1 cellular context compared by ENCODE assay signal in the genomic region with DNA sequence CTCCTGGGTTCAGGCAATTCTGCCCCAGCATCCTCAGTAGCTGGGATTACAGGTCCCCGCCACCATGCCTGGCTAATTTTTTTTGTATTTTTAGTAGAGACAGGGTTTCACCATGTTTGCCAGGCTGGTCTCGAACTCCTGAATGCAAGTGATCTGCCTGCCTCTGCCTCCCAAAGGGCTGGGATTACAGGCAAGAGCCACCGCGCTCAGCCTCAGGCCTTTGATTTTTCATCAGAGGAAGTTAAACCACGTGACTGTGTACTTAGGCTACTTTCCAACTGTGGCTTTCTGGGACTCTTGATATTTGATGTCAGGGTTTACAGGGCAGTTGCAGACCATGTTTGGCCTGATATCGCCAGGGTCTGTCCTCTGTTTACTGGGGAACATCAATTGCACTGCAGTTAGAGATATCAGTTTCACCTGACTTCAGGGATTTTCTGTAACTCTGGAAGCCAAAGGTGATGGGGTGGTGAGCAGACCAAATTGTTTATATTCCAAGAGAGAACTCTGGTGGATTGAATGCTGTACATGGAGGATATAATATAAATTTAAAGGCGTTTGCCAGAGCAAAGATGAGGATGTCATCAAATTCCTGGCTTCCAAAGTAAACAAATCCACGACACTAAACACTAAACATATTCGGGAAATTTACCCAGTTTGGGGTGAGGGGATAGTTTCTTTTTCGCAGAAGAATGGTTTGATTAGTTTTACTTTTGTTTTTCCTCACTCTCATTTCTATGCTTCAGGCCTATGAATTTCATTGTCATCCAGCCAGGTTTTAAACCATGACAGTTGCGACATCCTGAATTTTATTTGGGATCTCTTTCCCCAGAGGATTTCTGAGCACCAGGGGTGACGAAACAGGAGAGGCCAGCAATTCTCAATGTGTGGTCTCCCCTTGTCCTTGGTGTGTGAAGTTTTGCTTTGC.
TF ChIP-seq lines count a peak whose summit lies in the region.

No MANE protein-coding gene starts in this region.

TF ChIP-seq in HepG2, 621 proteins besides CTCF, POLR2A, EP300 and RAD21 (continued from another document and continues in another):
- TF ChIP-seq, protein P1, sequence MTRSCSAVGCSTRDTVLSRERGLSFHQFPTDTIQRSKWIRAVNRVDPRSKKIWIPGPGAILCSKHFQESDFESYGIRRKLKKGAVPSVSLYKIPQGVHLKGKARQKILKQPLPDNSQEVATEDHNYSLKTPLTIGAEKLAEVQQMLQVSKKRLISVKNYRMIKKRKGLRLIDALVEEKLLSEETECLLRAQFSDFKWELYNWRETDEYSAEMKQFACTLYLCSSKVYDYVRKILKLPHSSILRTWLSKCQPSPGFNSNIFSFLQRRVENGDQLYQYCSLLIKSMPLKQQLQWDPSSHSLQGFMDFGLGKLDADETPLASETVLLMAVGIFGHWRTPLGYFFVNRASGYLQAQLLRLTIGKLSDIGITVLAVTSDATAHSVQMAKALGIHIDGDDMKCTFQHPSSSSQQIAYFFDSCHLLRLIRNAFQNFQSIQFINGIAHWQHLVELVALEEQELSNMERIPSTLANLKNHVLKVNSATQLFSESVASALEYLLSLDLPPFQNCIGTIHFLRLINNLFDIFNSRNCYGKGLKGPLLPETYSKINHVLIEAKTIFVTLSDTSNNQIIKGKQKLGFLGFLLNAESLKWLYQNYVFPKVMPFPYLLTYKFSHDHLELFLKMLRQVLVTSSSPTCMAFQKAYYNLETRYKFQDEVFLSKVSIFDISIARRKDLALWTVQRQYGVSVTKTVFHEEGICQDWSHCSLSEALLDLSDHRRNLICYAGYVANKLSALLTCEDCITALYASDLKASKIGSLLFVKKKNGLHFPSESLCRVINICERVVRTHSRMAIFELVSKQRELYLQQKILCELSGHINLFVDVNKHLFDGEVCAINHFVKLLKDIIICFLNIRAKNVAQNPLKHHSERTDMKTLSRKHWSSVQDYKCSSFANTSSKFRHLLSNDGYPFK (CRISPR knock-in tag; IDR thresholded peaks at IDR 0.05; ENCODE audit: borderline replicate concordance): peak; percentile 63; the same call in 1 of the 2 replicates
- TF ChIP-seq ZNF768 (CRISPR knock-in tag; IDR thresholded peaks at IDR 0.05) (no peak), NCOA2 (CRISPR knock-in tag; IDR thresholded peaks at IDR 0.05) (peak; percentile 68), ZNF121 (CRISPR knock-in tag; IDR thresholded peaks at IDR 0.05) (peak; percentile 49; the same call in 1 of the 2 replicates), ZNF3 (CRISPR knock-in tag; IDR thresholded peaks at IDR 0.05) (no peak), TCF7 (IDR thresholded peaks at IDR 0.05; ENCODE audit: low read depth) (peak; percentile 82), DR1 (CRISPR knock-in tag; IDR thresholded peaks at IDR 0.05) (no peak), CCAR2 (optimal IDR thresholded peaks at IDR 0.05; ENCODE audit: low read depth, low read length) (no peak), U2AF1 (optimal IDR thresholded peaks at IDR 0.05; ENCODE audit: low read depth, low read length) (no peak), STAT5B (CRISPR knock-in tag; IDR thresholded peaks at IDR 0.05) (no peak), SAP130 (CRISPR knock-in tag; IDR thresholded peaks at IDR 0.05; ENCODE audit: low read depth) (peak; percentile 94), POLR2G (IDR thresholded peaks at IDR 0.05; ENCODE audit: low read depth, low read length) (peak; percentile 45; the same call in 1 of the 2 replicates), ZIK1 (CRISPR knock-in tag; IDR thresholded peaks at IDR 0.05; ENCODE audit: borderline replicate concordance, low read depth) (0 out of 2 replicates have a peak, but pooled peaks have one; percentile 34), GABPA (IDR thresholded peaks at IDR 0.05; ENCODE audit: low read depth, low read length) (no peak), GABPA (CRISPR knock-in tag; IDR thresholded peaks at IDR 0.05; ENCODE audit: low read depth) (peak; percentile 73), ZNF839 (CRISPR knock-in tag; IDR thresholded peaks at IDR 0.05; ENCODE audit: borderline replicate concordance) (no peak), ZNF549 (CRISPR knock-in tag; IDR thresholded peaks at IDR 0.05) (no peak), ZNF317 (CRISPR knock-in tag; IDR thresholded peaks at IDR 0.05) (peak; percentile 64), KLF13 (CRISPR knock-in tag; IDR thresholded peaks at IDR 0.05) (no peak), NR2F6 (IDR thresholded peaks at IDR 0.05) (peak; percentile 58), NR2F6 (CRISPR knock-in tag; IDR thresholded peaks at IDR 0.05) (peak; percentile 75; the same call in 1 of the 2 replicates), ZNF468 (CRISPR knock-in tag; IDR thresholded peaks at IDR 0.05) (no peak), CREB1 (IDR thresholded peaks at IDR 0.05) (peak; percentile 28; the same call in 1 of the 2 replicates), CREB1 (CRISPR knock-in tag; IDR thresholded peaks at IDR 0.05) (no peak), ZNF776 (CRISPR knock-in tag; IDR thresholded peaks at IDR 0.05) (no peak), ZNF383 (CRISPR knock-in tag; IDR thresholded peaks at IDR 0.05; ENCODE audit: borderline replicate concordance) (no peak), ZNF773 (CRISPR knock-in tag; IDR thresholded peaks at IDR 0.05; ENCODE audit: borderline replicate concordance) (no peak), ZNF34 (CRISPR knock-in tag; IDR thresholded peaks at IDR 0.05; ENCODE audit: borderline replicate concordance) (no peak), ZNF512B (CRISPR knock-in tag; IDR thresholded peaks at IDR 0.05; ENCODE audit: borderline replicate concordance) (no peak), ZNF644 (CRISPR knock-in tag; IDR thresholded peaks at IDR 0.05; ENCODE audit: low read depth) (peak; percentile 85), PRPF4 (IDR thresholded peaks at IDR 0.05; ENCODE audit: low read depth, low read length, poor library complexity, severe bottlenecking) (peak; percentile 38), SKI (IDR thresholded peaks at IDR 0.05; ENCODE audit: partially characterized antibody) (peak; percentile 70), ZNF264 (CRISPR knock-in tag; IDR thresholded peaks at IDR 0.05) (peak; percentile 80; the same call in 1 of the 2 replicates)
- TF ChIP-seq, protein P2, sequence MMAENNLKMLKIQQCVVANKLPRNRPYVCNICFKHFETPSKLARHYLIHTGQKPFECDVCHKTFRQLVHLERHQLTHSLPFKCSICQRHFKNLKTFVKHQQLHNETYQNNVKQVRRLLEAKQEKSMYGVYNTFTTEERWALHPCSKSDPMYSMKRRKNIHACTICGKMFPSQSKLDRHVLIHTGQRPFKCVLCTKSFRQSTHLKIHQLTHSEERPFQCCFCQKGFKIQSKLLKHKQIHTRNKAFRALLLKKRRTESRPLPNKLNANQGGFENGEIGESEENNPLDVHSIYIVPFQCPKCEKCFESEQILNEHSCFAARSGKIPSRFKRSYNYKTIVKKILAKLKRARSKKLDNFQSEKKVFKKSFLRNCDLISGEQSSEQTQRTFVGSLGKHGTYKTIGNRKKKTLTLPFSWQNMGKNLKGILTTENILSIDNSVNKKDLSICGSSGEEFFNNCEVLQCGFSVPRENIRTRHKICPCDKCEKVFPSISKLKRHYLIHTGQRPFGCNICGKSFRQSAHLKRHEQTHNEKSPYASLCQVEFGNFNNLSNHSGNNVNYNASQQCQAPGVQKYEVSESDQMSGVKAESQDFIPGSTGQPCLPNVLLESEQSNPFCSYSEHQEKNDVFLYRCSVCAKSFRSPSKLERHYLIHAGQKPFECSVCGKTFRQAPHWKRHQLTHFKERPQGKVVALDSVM (CRISPR knock-in tag; IDR thresholded peaks at IDR 0.05): peak; percentile 66
- TF ChIP-seq, protein P3, sequence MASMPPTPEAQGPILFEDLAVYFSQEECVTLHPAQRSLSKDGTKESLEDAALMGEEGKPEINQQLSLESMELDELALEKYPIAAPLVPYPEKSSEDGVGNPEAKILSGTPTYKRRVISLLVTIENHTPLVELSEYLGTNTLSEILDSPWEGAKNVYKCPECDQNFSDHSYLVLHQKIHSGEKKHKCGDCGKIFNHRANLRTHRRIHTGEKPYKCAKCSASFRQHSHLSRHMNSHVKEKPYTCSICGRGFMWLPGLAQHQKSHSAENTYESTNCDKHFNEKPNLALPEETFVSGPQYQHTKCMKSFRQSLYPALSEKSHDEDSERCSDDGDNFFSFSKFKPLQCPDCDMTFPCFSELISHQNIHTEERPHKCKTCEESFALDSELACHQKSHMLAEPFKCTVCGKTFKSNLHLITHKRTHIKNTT (CRISPR knock-in tag; IDR thresholded peaks at IDR 0.05): no peak
- TF ChIP-seq, protein P4, sequence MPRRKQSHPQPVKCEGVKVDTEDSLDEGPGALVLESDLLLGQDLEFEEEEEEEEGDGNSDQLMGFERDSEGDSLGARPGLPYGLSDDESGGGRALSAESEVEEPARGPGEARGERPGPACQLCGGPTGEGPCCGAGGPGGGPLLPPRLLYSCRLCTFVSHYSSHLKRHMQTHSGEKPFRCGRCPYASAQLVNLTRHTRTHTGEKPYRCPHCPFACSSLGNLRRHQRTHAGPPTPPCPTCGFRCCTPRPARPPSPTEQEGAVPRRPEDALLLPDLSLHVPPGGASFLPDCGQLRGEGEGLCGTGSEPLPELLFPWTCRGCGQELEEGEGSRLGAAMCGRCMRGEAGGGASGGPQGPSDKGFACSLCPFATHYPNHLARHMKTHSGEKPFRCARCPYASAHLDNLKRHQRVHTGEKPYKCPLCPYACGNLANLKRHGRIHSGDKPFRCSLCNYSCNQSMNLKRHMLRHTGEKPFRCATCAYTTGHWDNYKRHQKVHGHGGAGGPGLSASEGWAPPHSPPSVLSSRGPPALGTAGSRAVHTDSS (CRISPR knock-in tag; conservative IDR thresholded peaks at IDR 0.05): no peak
- TF ChIP-seq, protein P5, sequence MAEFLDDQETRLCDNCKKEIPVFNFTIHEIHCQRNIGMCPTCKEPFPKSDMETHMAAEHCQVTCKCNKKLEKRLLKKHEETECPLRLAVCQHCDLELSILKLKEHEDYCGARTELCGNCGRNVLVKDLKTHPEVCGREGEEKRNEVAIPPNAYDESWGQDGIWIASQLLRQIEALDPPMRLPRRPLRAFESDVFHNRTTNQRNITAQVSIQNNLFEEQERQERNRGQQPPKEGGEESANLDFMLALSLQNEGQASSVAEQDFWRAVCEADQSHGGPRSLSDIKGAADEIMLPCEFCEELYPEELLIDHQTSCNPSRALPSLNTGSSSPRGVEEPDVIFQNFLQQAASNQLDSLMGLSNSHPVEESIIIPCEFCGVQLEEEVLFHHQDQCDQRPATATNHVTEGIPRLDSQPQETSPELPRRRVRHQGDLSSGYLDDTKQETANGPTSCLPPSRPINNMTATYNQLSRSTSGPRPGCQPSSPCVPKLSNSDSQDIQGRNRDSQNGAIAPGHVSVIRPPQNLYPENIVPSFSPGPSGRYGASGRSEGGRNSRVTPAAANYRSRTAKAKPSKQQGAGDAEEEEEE (CRISPR knock-in tag; IDR thresholded peaks at IDR 0.05; ENCODE audit: borderline replicate concordance): peak; percentile 60; the same call in 1 of the 2 replicates
- TF ChIP-seq, protein P6, sequence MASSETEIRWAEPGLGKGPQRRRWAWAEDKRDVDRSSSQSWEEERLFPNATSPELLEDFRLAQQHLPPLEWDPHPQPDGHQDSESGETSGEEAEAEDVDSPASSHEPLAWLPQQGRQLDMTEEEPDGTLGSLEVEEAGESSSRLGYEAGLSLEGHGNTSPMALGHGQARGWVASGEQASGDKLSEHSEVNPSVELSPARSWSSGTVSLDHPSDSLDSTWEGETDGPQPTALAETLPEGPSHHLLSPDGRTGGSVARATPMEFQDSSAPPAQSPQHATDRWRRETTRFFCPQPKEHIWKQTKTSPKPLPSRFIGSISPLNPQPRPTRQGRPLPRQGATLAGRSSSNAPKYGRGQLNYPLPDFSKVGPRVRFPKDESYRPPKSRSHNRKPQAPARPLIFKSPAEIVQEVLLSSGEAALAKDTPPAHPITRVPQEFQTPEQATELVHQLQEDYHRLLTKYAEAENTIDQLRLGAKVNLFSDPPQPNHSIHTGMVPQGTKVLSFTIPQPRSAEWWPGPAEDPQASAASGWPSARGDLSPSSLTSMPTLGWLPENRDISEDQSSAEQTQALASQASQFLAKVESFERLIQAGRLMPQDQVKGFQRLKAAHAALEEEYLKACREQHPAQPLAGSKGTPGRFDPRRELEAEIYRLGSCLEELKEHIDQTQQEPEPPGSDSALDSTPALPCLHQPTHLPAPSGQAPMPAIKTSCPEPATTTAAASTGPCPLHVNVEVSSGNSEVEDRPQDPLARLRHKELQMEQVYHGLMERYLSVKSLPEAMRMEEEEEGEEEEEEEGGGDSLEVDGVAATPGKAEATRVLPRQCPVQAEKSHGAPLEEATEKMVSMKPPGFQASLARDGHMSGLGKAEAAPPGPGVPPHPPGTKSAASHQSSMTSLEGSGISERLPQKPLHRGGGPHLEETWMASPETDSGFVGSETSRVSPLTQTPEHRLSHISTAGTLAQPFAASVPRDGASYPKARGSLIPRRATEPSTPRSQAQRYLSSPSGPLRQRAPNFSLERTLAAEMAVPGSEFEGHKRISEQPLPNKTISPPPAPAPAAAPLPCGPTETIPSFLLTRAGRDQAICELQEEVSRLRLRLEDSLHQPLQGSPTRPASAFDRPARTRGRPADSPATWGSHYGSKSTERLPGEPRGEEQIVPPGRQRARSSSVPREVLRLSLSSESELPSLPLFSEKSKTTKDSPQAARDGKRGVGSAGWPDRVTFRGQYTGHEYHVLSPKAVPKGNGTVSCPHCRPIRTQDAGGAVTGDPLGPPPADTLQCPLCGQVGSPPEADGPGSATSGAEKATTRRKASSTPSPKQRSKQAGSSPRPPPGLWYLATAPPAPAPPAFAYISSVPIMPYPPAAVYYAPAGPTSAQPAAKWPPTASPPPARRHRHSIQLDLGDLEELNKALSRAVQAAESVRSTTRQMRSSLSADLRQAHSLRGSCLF (CRISPR knock-in tag; IDR thresholded peaks at IDR 0.05; ENCODE audit: borderline replicate concordance): no peak
- TF ChIP-seq, protein P7, sequence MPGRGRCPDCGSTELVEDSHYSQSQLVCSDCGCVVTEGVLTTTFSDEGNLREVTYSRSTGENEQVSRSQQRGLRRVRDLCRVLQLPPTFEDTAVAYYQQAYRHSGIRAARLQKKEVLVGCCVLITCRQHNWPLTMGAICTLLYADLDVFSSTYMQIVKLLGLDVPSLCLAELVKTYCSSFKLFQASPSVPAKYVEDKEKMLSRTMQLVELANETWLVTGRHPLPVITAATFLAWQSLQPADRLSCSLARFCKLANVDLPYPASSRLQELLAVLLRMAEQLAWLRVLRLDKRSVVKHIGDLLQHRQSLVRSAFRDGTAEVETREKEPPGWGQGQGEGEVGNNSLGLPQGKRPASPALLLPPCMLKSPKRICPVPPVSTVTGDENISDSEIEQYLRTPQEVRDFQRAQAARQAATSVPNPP (CRISPR knock-in tag; IDR thresholded peaks at IDR 0.05): no peak
